ENCODE assay signal across 28 cellular contexts in genomic region chr4:27338530-27338929, GRCh38.
"Had no signal": no experiment of that assay in that cellular context is flagged by ENCODE, and none has a peak within 500 bp of the region (broad histone marks: within the 10 kb centered on the region; RNA-seq: fewer than 3 reads in every experiment).

No MANE protein-coding gene starts in this region.

- H3K4me3 ChIP-seq: pancreas, prostate gland, skin epidermis, smooth muscle cell, spleen, suprapubic skin, testis, tibial artery, transverse colon, upper lobe of right lung, uterus had no signal

- H3K9me3 ChIP-seq: neutrophil, pancreas, prostate gland, suprapubic skin, testis, tibial artery, transverse colon, upper lobe of right lung, uterus had no signal

- H3K4me1 ChIP-seq: pancreas, prostate gland, spleen, suprapubic skin, testis, tibial artery, transverse colon, upper lobe of right lung, uterus had no signal

- DNase-seq: naive thymus-derived CD4-positive, alpha-beta T cell; natural killer cell; nucleus accumbens; pancreas; retina; right cardiac atrium; spleen; stimulated activated CD4-positive, alpha-beta T cell treated with anti-CD3 and anti-CD28 coated beads, Interleukin-12 subunit alpha, Interleukin-12 subunit beta, amount 100 ng/mL, for 4 hours; stimulated activated CD4-positive, alpha-beta T cell treated with anti-CD3 and anti-CD28 coated beads, Interleukin-1b, Interleukin-23, amount 100 ng/mL, for 48 hours; stimulated activated CD4-positive, alpha-beta T cell treated with anti-CD3 and anti-CD28 coated beads, Interleukin-4, amount 100 ng/mL, for 1 hour; stimulated activated CD4-positive, alpha-beta T cell treated with anti-CD3 and anti-CD28 coated beads, Interleukin-4, amount 100 ng/mL, for 4 hours; stimulated activated CD8-positive, alpha-beta memory T cell treated with anti-CD3 and anti-CD28 coated beads, Interleukin-4, amount 100 ng/mL, for 48 hours; stimulated activated naive CD4-positive, alpha-beta T cell; stimulated activated naive CD8-positive, alpha-beta T cell treated with anti-CD3 and anti-CD28 coated beads, Interleukin-15, amount 100 ng/mL, for 72 hours; stimulated activated naive CD8-positive, alpha-beta T cell treated with anti-CD3 and anti-CD28 coated beads, Interleukin-15, Interleukin-2, amounts not matched to agents 100 U/mL and 50 U/mL, for 24 hours; substantia nigra; testis; tibial artery; transverse colon; upper lobe of right lung; uterus had no signal

- H3K27ac ChIP-seq: neutrophil, pancreas, prostate gland, skin epidermis, spleen, suprapubic skin, testis, tibial artery, transverse colon, upper lobe of right lung, uterus had no signal

- FAIRE-seq: pancreas had no signal

- H3K4me2 ChIP-seq: smooth muscle cell had no signal

- ATAC-seq: naive thymus-derived CD4-positive, alpha-beta T cell; natural killer cell; pancreas; right cardiac atrium; sciatic nerve; stimulated activated memory B cell treated with anti-CD40 and anti-IgM and Interleukin-4, amounts not matched to agents 10 μg/mL and 1 μg/mL and 100 μg/mL, for 72 hours; stimulated activated naive CD8-positive, alpha-beta T cell treated with anti-CD3 and anti-CD28 coated beads, Interleukin-15, amount 100 ng/mL, for 72 hours; stimulated activated naive CD8-positive, alpha-beta T cell treated with anti-CD3 and anti-CD28 coated beads, Interleukin-15, Interleukin-2, amounts not matched to agents 100 U/mL and 50 U/mL, for 24 hours; upper lobe of right lung had no signal

- H3K27me3 ChIP-seq: neutrophil, pancreas, spleen, suprapubic skin, testis, tibial artery, transverse colon, upper lobe of right lung, uterus had no signal

- H3K36me3 ChIP-seq: neutrophil, pancreas, prostate gland, spleen, suprapubic skin, tibial artery, transverse colon, upper lobe of right lung, uterus had no signal
